Comparison of ENCODE assay signal across 17 cellular contexts in genomic region chr19:45785097-45785496, GRCh38. TPM values are rescaled to one million over a fixed set of nuclear protein-coding genes. Genes with fewer than 3 reads are reported as not detected.
A peak's percentile ranks its signal among the peaks of the same experiment; 100 is the strongest.
DNase-seq lines count a peak whose midpoint lies in the region; ATAC-seq and TF ChIP-seq lines count a peak whose summit lies in the region.
"Had no signal": no experiment of that assay in that cellular context is flagged by ENCODE, and none has a peak within 500 bp of the region (broad histone marks: within the 10 kb centered on the region; RNA-seq: fewer than 3 reads in every experiment).

No MANE protein-coding gene starts in this region.

- H3K27ac ChIP-seq in cardiac muscle cell (peak overlapping the region; percentile 97), esophagus squamous epithelium (peak overlapping the region; percentile 79 to 92 (median 89)), rectal smooth muscle tissue (ENCODE audit: low read depth, low read length) (peak overlapping the region; percentile 94), urinary bladder (ENCODE audit: low read depth) (peak overlapping the region; percentile 55)

- DNase-seq in cardiac muscle cell (ENCODE audit: low read depth in 1 of 2, low spot score in 1 of 2), result no peak
- no peak for DNase-seq in Right ventricle myocardium superior
- no peak for DNase-seq in esophagus squamous epithelium (lab: John Stamatoyannopoulos, UW)
- no peak for DNase-seq in DMS114 treated with DMSO at 0.1 percent for 48 hours (lab: John Stamatoyannopoulos, UW; ENCODE audit: unreplicated experiment)
- no peak for DNase-seq in H7
- DNase-seq: activated CD4-positive, alpha-beta T cell treated with anti-CD3 and anti-CD28 coated beads for 36 hours; activated gamma-delta T cell treated with Interleukin-2 at 50 U/mL for 16 hours; DMS79 treated with DMSO at 0.1 percent for 48 hours; occipital lobe; stimulated activated CD4-positive, alpha-beta T cell treated with anti-CD3 and anti-CD28 coated beads, Interleukin-2, amount 100 ng/mL, for 48 hours had no signal

- H3K4me1 ChIP-seq in cardiac muscle cell (ENCODE audit: low read depth) (peaks cover 43% of the 10 kb centered on the region), esophagus squamous epithelium (peaks cover 37 to 62% (median 48%) of the 10 kb centered on the region in 3 donors), rectal smooth muscle tissue (ENCODE audit: control insufficient read depth, insufficient read depth, low read length) (peaks cover 27% of the 10 kb centered on the region), urinary bladder (ENCODE audit: insufficient read depth) (peaks cover 4% of the 10 kb centered on the region)

- WGBS in esophagus squamous epithelium, 2 donors, result 64 to 67% methylated on average over 4 of the region's 5 CpGs
- WGBS in urinary bladder, result 70% methylated on average over 5 of the region's 5 CpGs

- H3K36me3 ChIP-seq in cardiac muscle cell (peaks cover 26% of the 10 kb centered on the region), esophagus squamous epithelium (peaks cover 19 to 54% (median 23%) of the 10 kb centered on the region in 3 donors), rectal smooth muscle tissue (ENCODE audit: control insufficient read depth, insufficient read depth, low read length) (peaks cover 26% of the 10 kb centered on the region), urinary bladder (ENCODE audit: insufficient read depth) (peaks cover 5% of the 10 kb centered on the region), H7 (replicated peaks; ENCODE audit: control insufficient read depth, insufficient read depth, low read length) (peaks cover 9% of the 10 kb centered on the region)

- H3K4me3 ChIP-seq in cardiac muscle cell, result no peak overlapping the region
- H3K4me3 ChIP-seq in esophagus squamous epithelium, result no peak overlapping the region
- no peak overlapping the region for H3K4me3 ChIP-seq in rectal smooth muscle tissue (ENCODE audit: low read length)
- no peak overlapping the region for H3K4me3 ChIP-seq in urinary bladder (ENCODE audit: low read depth, low read length)
- H3K4me3 ChIP-seq in H7 (ENCODE audit: insufficient read depth, low read depth, low read length), result no peak overlapping the region
- H3K4me3 ChIP-seq: Peyer's patch had no signal

- H3K27me3 ChIP-seq in cardiac muscle cell (no peaks in the 10 kb centered on the region), esophagus squamous epithelium (no peaks in the 10 kb centered on the region), rectal smooth muscle tissue (ENCODE audit: control insufficient read depth, insufficient read depth, low read length) (no peaks in the 10 kb centered on the region), H7 (ENCODE audit: control insufficient read depth, insufficient read depth, low read length) (peaks cover 6% of the 10 kb centered on the region)
- H3K27me3 ChIP-seq: Peyer's patch had no signal

- intact Hi-C loops in Right ventricle myocardium superior (cut with DNase I), result no loop called here
- intact Hi-C loops in esophagus squamous epithelium (cut with DNase I), result no loop called here

- no peak for ATAC-seq in Right ventricle myocardium superior (ENCODE audit: poor library complexity)
- no peak for ATAC-seq in HG02571 (IDR thresholded peaks at IDR 0.05; ENCODE audit: unreplicated experiment)
- ATAC-seq: activated CD4-positive, alpha-beta T cell treated with anti-CD3 and anti-CD28 coated beads for 36 hours; sciatic nerve had no signal

- no peak for TF ChIP-seq POLR2A in esophagus squamous epithelium (IDR thresholded peaks at IDR 0.05)

- no peaks in the 10 kb centered on the region for H3K9me3 ChIP-seq in cardiac muscle cell (ENCODE audit: low read depth)
- H3K9me3 ChIP-seq in esophagus squamous epithelium, result no peaks in the 10 kb centered on the region
- H3K9me3 ChIP-seq: Peyer's patch had no signal

- TF ChIP-seq CTCF in cardiac muscle cell (IDR thresholded peaks at IDR 0.05; ENCODE audit: low read depth, low read length) (no peak), esophagus squamous epithelium (IDR thresholded peaks at IDR 0.05) (no peak)

- no peak overlapping the region for H3K9ac ChIP-seq in rectal smooth muscle tissue (ENCODE audit: low read length)

RNA-seq across cellular contexts. Expression of gene DMPK, which starts 2.8 kb away (rescaled TPM):
- total RNA-seq in cardiac muscle cell (92.7 and 142 TPM in 2 replicates), Right ventricle myocardium superior (237 TPM), esophagus squamous epithelium (10 to 100 TPM; 15.8 to 36.6 (median 17.2) TPM), urinary bladder (49.4 TPM)
- polyA plus RNA-seq in cardiac muscle cell (94.9 and 98.7 TPM in 2 replicates), urinary bladder (223 TPM)
- total RNA-seq in H7 (2014; rRNA removed; shearing (Covaris generic)), result 6.4 and 18.8 TPM in 2 replicates

RNA-seq across cellular contexts. Expression of gene DMWD, which starts 7.5 kb away (rescaled TPM):
- total RNA-seq in cardiac muscle cell (65.1 and 112 TPM in 2 replicates), Right ventricle myocardium superior (57.2 TPM), esophagus squamous epithelium (10 to 100 TPM in 3 of 4 donors, 1 to 10 TPM in 1; 9.1 to 32.2 (median 23.5) TPM), urinary bladder (24.7 TPM)
- polyA plus RNA-seq in cardiac muscle cell (138 and 163 TPM in 2 replicates), urinary bladder (43.7 TPM)
- 35.9 and 47.1 TPM in 2 replicates for total RNA-seq in H7 (2014; rRNA removed; shearing (Covaris generic))

RNA-seq across cellular contexts. Expression of gene SIX5, which starts 16.0 kb away (rescaled TPM):
- 78.8 and 88.2 TPM in 2 replicates for total RNA-seq in cardiac muscle cell
- polyA plus RNA-seq in cardiac muscle cell, result 40.4 and 41.1 TPM in 2 replicates
- 22.0 TPM for total RNA-seq in Right ventricle myocardium superior
- 10 to 100 TPM in 2 of 4 donors, 1 to 10 TPM in 2; 5.8 to 13.5 (median 10.1) TPM for total RNA-seq in esophagus squamous epithelium
- total RNA-seq in urinary bladder, result 10.4 TPM
- 51.1 TPM for polyA plus RNA-seq in urinary bladder
- 18.7 and 22.0 TPM in 2 replicates for total RNA-seq in H7 (2014; rRNA removed; shearing (Covaris generic))
- polyA plus RNA-seq: CD14-positive monocyte had no signal

RNA-seq across cellular contexts. Expression of gene RSPH6A, which starts 30.0 kb away (rescaled TPM):
- 0.07 and 0.27 TPM in 2 replicates for total RNA-seq in cardiac muscle cell
- 0.45 TPM in 1 of 2 replicates, not detected in the other for polyA plus RNA-seq in cardiac muscle cell
- 0.08 TPM for total RNA-seq in Right ventricle myocardium superior
- total RNA-seq in esophagus squamous epithelium, result under 1 TPM in 1 of 4 donors, not detected in 3; 0.19 TPM
- total RNA-seq in urinary bladder, result not detected
- not detected for polyA plus RNA-seq in urinary bladder
- 0.38 and 0.44 TPM in 2 replicates for total RNA-seq in H7 (2014; rRNA removed; shearing (Covaris generic))
- polyA plus RNA-seq: CD14-positive monocyte had no signal

RNA-seq across cellular contexts. Expression of gene MEIOSIN, which starts 51.9 kb away (rescaled TPM):
- total RNA-seq in cardiac muscle cell, result 0.11 and 0.33 TPM in 2 replicates
- 0.07 and 0.18 TPM in 2 replicates for polyA plus RNA-seq in cardiac muscle cell
- total RNA-seq in Right ventricle myocardium superior, result not detected
- total RNA-seq in esophagus squamous epithelium, result not detected
- not detected for total RNA-seq in urinary bladder
- not detected for polyA plus RNA-seq in urinary bladder
- not detected in 2 replicates for total RNA-seq in H7 (2014; rRNA removed; shearing (Covaris generic))
- total RNA-seq: activated CD4-positive, alpha-beta T cell treated with anti-CD3 and anti-CD28 coated beads for 36 hours; fibroblast of villous mesenchyme; occipital lobe; Peyer's patch; sciatic nerve had no signal
- polyA plus RNA-seq: CD14-positive monocyte had no signal
